In genomic region chr7:100095289-100095688, GRCh38 we compare ENCODE assay signal across 21 cellular contexts. TPM values are rescaled to one million over a fixed set of nuclear protein-coding genes. Genes with fewer than 3 reads are reported as not detected.
DNase-seq lines count a peak whose midpoint lies in the region; ATAC-seq and TF ChIP-seq lines count a peak whose summit lies in the region.
"Had no signal": no experiment of that assay in that cellular context is flagged by ENCODE, and none has a peak within 500 bp of the region (broad histone marks: within the 10 kb centered on the region; RNA-seq: fewer than 3 reads in every experiment).

No MANE protein-coding gene starts in this region.

- no peak for TF ChIP-seq CTCF in A673 (conservative IDR thresholded peaks at IDR 0.05; ENCODE audit: low read depth, low read length)
- TF ChIP-seq CTCF in DND-41 (IDR thresholded peaks at IDR 0.05; ENCODE audit: borderline replicate concordance, extremely low read depth, low read length, poor library complexity, severe bottlenecking) = no peak
- no peak for TF ChIP-seq CTCF in WTC11 (IDR thresholded peaks at IDR 0.05)
- TF ChIP-seq CTCF in psoas muscle (IDR thresholded peaks at IDR 0.05) = no peak

- DNase-seq in A673 (ENCODE audit: low spot score) (no peak), DND-41 (no peak), WTC11 (ENCODE audit: low spot score) (no peak), islet precursor cell (peak; percentile 47), NCI-H128 (lab: John Stamatoyannopoulos, UW; ENCODE audit: unreplicated experiment) (no peak), psoas muscle (no peak), amniotic stem cell (lab: John Stamatoyannopoulos, UW) (no peak)
- DNase-seq: activated CD4-positive, alpha-beta T cell treated with anti-CD3 and anti-CD28 coated beads, Interleukin-2, amount 10 ng/mL, durations not matched to agents 7 days and 5 days; activated CD8-positive, alpha-beta memory T cell treated with anti-CD3 and anti-CD28 coated beads, Interleukin-2, amount 50 U/mL, for 48 hours; activated gamma-delta T cell; aorta; effector CD8-positive, alpha-beta T cell; esophagus squamous epithelium; IMR-90; mammary epithelial cell; NCI-H1694; NCI-H2227 treated with DMSO at 0.1 percent for 48 hours; NCI-H82; T-helper 2 cell had no signal

- H3K27ac Mint-ChIP-seq in WTC11 = peak overlapping the region; percentile 87
- H3K27ac Mint-ChIP-seq: activated CD4-positive, alpha-beta T cell treated with anti-CD3 and anti-CD28 coated beads, Interleukin-2, amount 10 ng/mL, durations not matched to agents 7 days and 5 days; stimulated activated memory B cell treated with anti-CD40 and anti-IgM and Interleukin-4, amounts not matched to agents 10 μg/mL and 1 μg/mL and 100 μg/mL, for 72 hours had no signal

- no peaks in the 10 kb centered on the region for H3K9me3 ChIP-seq in A673 (ENCODE audit: low read depth, low read length, poor library complexity, severe bottlenecking)
- no peaks in the 10 kb centered on the region for H3K9me3 ChIP-seq in DND-41 (ENCODE audit: insufficient read depth, low read length, severe bottlenecking)
- H3K9me3 ChIP-seq in psoas muscle = no peaks in the 10 kb centered on the region
- H3K9me3 ChIP-seq: esophagus squamous epithelium had no signal

- CTCF ChIA-PET in A673 (lab: Charles Lee) = interaction anchor here (0.6 kb wide), 1 partner anchor 68 kb away, joined by 3 read pairs; no protein-coding TSS in a partner anchor
- CTCF ChIA-PET in WTC11 (lab: Charles Lee) = no interaction called here

- no peaks in the 10 kb centered on the region for H3K9me3 Mint-ChIP-seq in WTC11
- H3K9me3 Mint-ChIP-seq: activated CD4-positive, alpha-beta T cell treated with anti-CD3 and anti-CD28 coated beads, Interleukin-2, amount 10 ng/mL, durations not matched to agents 7 days and 5 days; stimulated activated memory B cell treated with anti-CD40 and anti-IgM and Interleukin-4, amounts not matched to agents 10 μg/mL and 1 μg/mL and 100 μg/mL, for 72 hours had no signal

- H3K4me3 Mint-ChIP-seq in WTC11 = no peak overlapping the region
- H3K4me3 Mint-ChIP-seq: activated CD4-positive, alpha-beta T cell treated with anti-CD3 and anti-CD28 coated beads, Interleukin-2, amount 10 ng/mL, durations not matched to agents 7 days and 5 days; stimulated activated memory B cell treated with anti-CD40 and anti-IgM and Interleukin-4, amounts not matched to agents 10 μg/mL and 1 μg/mL and 100 μg/mL, for 72 hours had no signal

- intact Hi-C loops in A673 (cut with micrococcal nuclease; ENCODE audit: unreplicated experiment) = no loop called here
- intact Hi-C loops in psoas muscle (cut with DNase I) = no loop called here

- no peaks in the 10 kb centered on the region for H3K27me3 Mint-ChIP-seq in WTC11 (ENCODE audit: low read depth)
- H3K27me3 Mint-ChIP-seq: activated CD4-positive, alpha-beta T cell treated with anti-CD3 and anti-CD28 coated beads, Interleukin-2, amount 10 ng/mL, durations not matched to agents 7 days and 5 days; stimulated activated memory B cell treated with anti-CD40 and anti-IgM and Interleukin-4, amounts not matched to agents 10 μg/mL and 1 μg/mL and 100 μg/mL, for 72 hours had no signal

- H3K4me1 Mint-ChIP-seq in WTC11 = peaks cover 20% of the 10 kb centered on the region

- H3K36me3 ChIP-seq in A673 (ENCODE audit: insufficient read depth, low read length, poor library complexity, severe bottlenecking) = peaks cover 98% of the 10 kb centered on the region
- peaks cover 100% of the 10 kb centered on the region for H3K36me3 ChIP-seq in DND-41 (ENCODE audit: insufficient read depth, low read length)
- H3K36me3 ChIP-seq in psoas muscle (ENCODE audit: insufficient read depth in 1 of 2, low read depth in 1 of 2) = peaks cover 12 to 95% of the 10 kb centered on the region in 2 donors

- ATAC-seq in DND-41 (ENCODE audit: insufficient read depth, low read depth) (no peak), WTC11 (no peak), psoas muscle (no peak), GM21447 (IDR thresholded peaks at IDR 0.05; ENCODE audit: unreplicated experiment) (no peak)
- ATAC-seq: stimulated activated memory B cell treated with anti-CD40 and anti-IgM and Interleukin-4, amounts not matched to agents 10 μg/mL and 1 μg/mL and 100 μg/mL, for 72 hours had no signal

- POLR2A ChIA-PET in A673 (lab: Charles Lee; ENCODE audit: low non-redundant PET) = no interaction called here
- POLR2A ChIA-PET in WTC11 (lab: Charles Lee) = interaction anchor here (0.9 kb wide), 1 partner anchor 151 kb away, joined by 3 read pairs; no protein-coding TSS in a partner anchor

- peaks cover 84% of the 10 kb centered on the region for H4K20me1 ChIP-seq in DND-41 (ENCODE audit: insufficient read depth, low read length)

- H3K27me3 ChIP-seq in A673 (replicated peaks; ENCODE audit: insufficient read depth, low read depth, low read length, poor library complexity) (no peaks in the 10 kb centered on the region), DND-41 (ENCODE audit: insufficient read depth, low read length, poor library complexity) (no peaks in the 10 kb centered on the region), psoas muscle (ENCODE audit: insufficient read depth in 3 of 3, low read length in 2 of 3) (no peaks in the 10 kb centered on the region)
- H3K27me3 ChIP-seq: esophagus squamous epithelium had no signal

- 0 out of 2 replicates have a peak overlapping the region, but pooled peaks have one; percentile 19 for H3K4me2 ChIP-seq in DND-41 (ENCODE audit: insufficient read depth, low read length)

- H3K79me2 ChIP-seq in DND-41 (ENCODE audit: insufficient read depth, low read length) = peaks cover 66% of the 10 kb centered on the region

- no TSS peak for BruUV-seq in A673 (replicated peaks; lab: Mats Ljungman, UMichigan)

- no peak overlapping the region for H3K4me3 ChIP-seq in A673 (ENCODE audit: low read depth, low read length, poor library complexity, severe bottlenecking)
- no peak overlapping the region for H3K4me3 ChIP-seq in DND-41 (ENCODE audit: low read depth in 1 of 2, low read length in 2 of 2)
- no peak overlapping the region for H3K4me3 ChIP-seq in psoas muscle
- H3K4me3 ChIP-seq: esophagus squamous epithelium had no signal

- H3K36me3 Mint-ChIP-seq in WTC11 = peaks cover 100% of the 10 kb centered on the region

- no peak overlapping the region for H3K9ac ChIP-seq in DND-41 (ENCODE audit: low read depth, low read length)

- no peak overlapping the region for H2AFZ ChIP-seq in DND-41 (ENCODE audit: low read depth, low read length)

- H3K27ac ChIP-seq in A673 (ENCODE audit: low read depth, low read length, poor library complexity, severe bottlenecking) (peak overlapping the region; percentile 22), DND-41 (ENCODE audit: low read length) (no peak overlapping the region), psoas muscle (no peak overlapping the region)
- H3K27ac ChIP-seq: esophagus squamous epithelium had no signal

- peaks cover 29% of the 10 kb centered on the region for H3K4me1 ChIP-seq in A673 (ENCODE audit: insufficient read depth, low read length, poor library complexity, severe bottlenecking)
- H3K4me1 ChIP-seq in DND-41 (ENCODE audit: insufficient read depth, low read length) = peaks cover 54% of the 10 kb centered on the region
- H3K4me1 ChIP-seq in psoas muscle = peaks cover 20% of the 10 kb centered on the region

- 75 to 80% (median 79%) methylated on average over 9 of the region's 9 CpGs for WGBS in psoas muscle, 3 donors

TF ChIP-seq in WTC11, 78 proteins besides CTCF, POLR2A, EP300 and RAD21:
- TF ChIP-seq CDX4 (CRISPR knock-in tag; IDR thresholded peaks at IDR 0.05; ENCODE audit: borderline replicate concordance) (no peak), KAT7 (CRISPR knock-in tag; IDR thresholded peaks at IDR 0.05; ENCODE audit: borderline replicate concordance) (no peak), NR1H2 (CRISPR knock-in tag; IDR thresholded peaks at IDR 0.05) (no peak)
- TF ChIP-seq, protein P1, sequence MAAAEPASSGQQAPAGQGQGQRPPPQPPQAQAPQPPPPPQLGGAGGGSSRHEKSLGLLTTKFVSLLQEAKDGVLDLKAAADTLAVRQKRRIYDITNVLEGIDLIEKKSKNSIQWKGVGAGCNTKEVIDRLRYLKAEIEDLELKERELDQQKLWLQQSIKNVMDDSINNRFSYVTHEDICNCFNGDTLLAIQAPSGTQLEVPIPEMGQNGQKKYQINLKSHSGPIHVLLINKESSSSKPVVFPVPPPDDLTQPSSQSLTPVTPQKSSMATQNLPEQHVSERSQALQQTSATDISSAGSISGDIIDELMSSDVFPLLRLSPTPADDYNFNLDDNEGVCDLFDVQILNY (CRISPR knock-in tag; IDR thresholded peaks at IDR 0.05) = no peak

RNA-seq across cellular contexts. Expression of gene MCM7, which starts 5.9 kb away (rescaled TPM):
- 399 and 418 TPM in 2 replicates for total RNA-seq in A673 (2021)
- total RNA-seq in WTC11 (2021) = 306 to 351 TPM (median 315 TPM) in 3 replicates
- total RNA-seq in psoas muscle = 10 to 100 TPM; 24.6 to 34.0 (median 30.6) TPM
- 10 to 100 TPM; 33.3 to 40.6 (median 33.8) TPM for polyA plus RNA-seq in psoas muscle

RNA-seq across cellular contexts. Expression of gene AP4M1, which starts 6.2 kb away (rescaled TPM):
- total RNA-seq in A673 (2021) (24.0 and 25.1 TPM in 2 replicates), WTC11 (2021) (16.9 to 18.0 TPM (median 17.4 TPM) in 3 replicates), psoas muscle (10 to 100 TPM in 2 of 4 donors, 1 to 10 TPM in 2; 8.8 to 12.9 (median 10.8) TPM)
- 10 to 100 TPM; 10.9 to 19.2 (median 14.5) TPM for polyA plus RNA-seq in psoas muscle

RNA-seq across cellular contexts. Expression of gene COPS6, which starts 6.5 kb away (rescaled TPM):
- 155 and 166 TPM in 2 replicates for total RNA-seq in A673 (2021)
- total RNA-seq in WTC11 (2021) = 118 to 124 TPM (median 119 TPM) in 3 replicates
- 100 to 1,000 TPM in 3 of 4 donors, 10 to 100 TPM in 1; 82.9 to 130 (median 111) TPM for total RNA-seq in psoas muscle
- polyA plus RNA-seq in psoas muscle = 100 to 1,000 TPM; 104 to 145 (median 126) TPM

RNA-seq across cellular contexts. Expression of gene ZNF3, which starts 13.8 kb away (rescaled TPM):
- total RNA-seq in A673 (2021) (50.2 and 50.8 TPM in 2 replicates), WTC11 (2021) (38.1 to 48.3 TPM (median 39.1 TPM) in 3 replicates), psoas muscle (10 to 100 TPM; 14.6 to 23.8 (median 17.1) TPM)
- polyA plus RNA-seq in psoas muscle = 10 to 100 TPM; 11.2 to 26.4 (median 15.1) TPM

RNA-seq across cellular contexts. Expression of gene TAF6, which starts 23.9 kb away (rescaled TPM):
- total RNA-seq in A673 (2021) (97.3 and 98.8 TPM in 2 replicates), WTC11 (2021) (121 to 132 TPM (median 122 TPM) in 3 replicates), psoas muscle (10 to 100 TPM; 26.8 to 40.5 (median 31.7) TPM)
- 10 to 100 TPM; 31.4 to 58.4 (median 34.8) TPM for polyA plus RNA-seq in psoas muscle
